35 cellular contexts compared by ENCODE assay signal in the genomic region with DNA sequence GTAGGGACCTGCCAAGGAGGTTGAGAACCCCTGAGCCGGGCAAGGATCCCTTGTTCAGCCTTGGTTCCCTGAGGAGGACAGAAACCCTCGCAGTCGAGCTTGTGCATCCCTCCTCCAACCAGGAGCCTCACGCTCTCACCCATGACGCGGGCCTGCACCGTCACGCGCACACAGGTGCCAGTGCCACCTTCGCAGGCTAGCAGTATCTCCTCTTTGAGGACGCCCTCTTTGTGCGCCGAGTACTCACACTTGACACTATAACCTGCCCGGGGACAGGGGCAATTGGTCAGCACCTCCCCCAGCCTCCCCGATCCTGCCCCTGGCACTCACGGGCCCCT. TPM values are rescaled to one million over a fixed set of nuclear protein-coding genes. Genes with fewer than 3 reads are reported as not detected.
"Had no signal": no experiment of that assay in that cellular context is flagged by ENCODE, and none has a peak within 500 bp of the region (broad histone marks: within the 10 kb centered on the region; RNA-seq: fewer than 3 reads in every experiment).

No MANE protein-coding gene starts in this region.

- H3K4me3 Mint-ChIP-seq: activated CD4-positive, alpha-beta T cell treated with anti-CD3 and anti-CD28 coated beads, Interleukin-2, amount 10 ng/mL, durations not matched to agents 24 days and 14 days; activated CD8-positive, alpha-beta T cell treated with anti-CD3 and anti-CD28 coated beads for 36 hours; activated naive CD8-positive, alpha-beta T cell treated with anti-CD3 and anti-CD28 coated beads for 36 hours; activated T-cell treated with anti-CD3 and anti-CD28 coated beads, Interleukin-2, amount 50 U/mL, for 24 hours; T-helper 1 cell treated with Interleukin-12 subunit alpha and Interleukin-12 subunit beta and Interleukin-4 antibody, amounts not matched to agents 30 μg/mL and 1 μg/mL, for 36 hours; T-helper 2 cell treated with Interferon-gamma antibody and Interleukin-4, amounts not matched to agents 5 μg/mL and 100 μg/mL, for 36 hours had no signal

- H3K4me2 ChIP-seq: KMS-11 had no signal

- H3K27ac ChIP-seq: ascending aorta, cardiac muscle cell, KMS-11, Peyer's patch, SJCRH30, SK-N-MC had no signal

- FAIRE-seq: TTC549 had no signal

- DNase-seq: activated CD4-positive, alpha-beta T cell treated with anti-CD3 and anti-CD28 coated beads, Interleukin-2, amount 10 ng/mL, durations not matched to agents 24 days and 14 days; activated CD4-positive, alpha-beta T cell treated with anti-CD3 and anti-CD28 coated beads, Interleukin-2, amount 50 U/mL, for 4 hours; activated CD8-positive, alpha-beta T cell treated with anti-CD3 and anti-CD28 coated beads for 36 hours; activated effector memory CD4-positive, alpha-beta T cell treated with anti-CD3 and anti-CD28 coated beads, Interleukin-2, amount 50 U/mL, for 16 hours; activated naive CD4-positive, alpha-beta T cell; activated naive CD4-positive, alpha-beta T cell treated with anti-CD3 and anti-CD28 coated beads, Interleukin-2, amount 50 U/mL, for 16 hours; activated naive CD8-positive, alpha-beta T cell treated with anti-CD3 and anti-CD28 coated beads for 36 hours; activated T-cell treated with anti-CD3 and anti-CD28 coated beads, Interleukin-2, amount 50 U/mL, for 24 hours; amygdala; MM.1S; MV-4-11; NCI-H1092; NCI-H146; NCI-H187; NCI-H2029 treated with DMSO at 0.1 percent for 48 hours; NCI-H2107; NCI-H2171; NCI-H510A; NCI-H526; NCI-H748 treated with DMSO at 0.1 percent for 48 hours; NK-92 treated with Interleukin-12 subunit alpha and Interleukin-12 subunit beta, amount 100 ng/mL, for 24 hours; PC-3; Right ventricle myocardium superior; RPMI8226; SJCRH30 had no signal

- H3K36me3 ChIP-seq: ascending aorta, cardiac muscle cell had no signal

- H3K9me3 Mint-ChIP-seq: activated CD4-positive, alpha-beta T cell treated with anti-CD3 and anti-CD28 coated beads, Interleukin-2, amount 10 ng/mL, durations not matched to agents 24 days and 14 days; activated CD8-positive, alpha-beta T cell treated with anti-CD3 and anti-CD28 coated beads for 36 hours; activated naive CD8-positive, alpha-beta T cell treated with anti-CD3 and anti-CD28 coated beads for 36 hours; activated T-cell treated with anti-CD3 and anti-CD28 coated beads, Interleukin-2, amount 50 U/mL, for 24 hours; T-helper 1 cell treated with Interleukin-12 subunit alpha and Interleukin-12 subunit beta and Interleukin-4 antibody, amounts not matched to agents 30 μg/mL and 1 μg/mL, for 36 hours; T-helper 2 cell treated with Interferon-gamma antibody and Interleukin-4, amounts not matched to agents 5 μg/mL and 100 μg/mL, for 36 hours had no signal

- H3K4me1 ChIP-seq: SJCRH30 had no signal

- H3K4me3 ChIP-seq: ascending aorta, cardiac muscle cell, Peyer's patch, SJCRH30, SK-N-MC had no signal

- H3K9ac ChIP-seq: KMS-11 had no signal

- ATAC-seq: activated CD8-positive, alpha-beta T cell treated with anti-CD3 and anti-CD28 coated beads for 36 hours; PC-3 had no signal

- H3K27me3 ChIP-seq: ascending aorta, SJCRH30 had no signal

- H3K9me3 ChIP-seq: ascending aorta, Peyer's patch, SJCRH30 had no signal

- H3K27ac Mint-ChIP-seq: activated CD4-positive, alpha-beta T cell treated with anti-CD3 and anti-CD28 coated beads, Interleukin-2, amount 10 ng/mL, durations not matched to agents 24 days and 14 days; activated CD8-positive, alpha-beta T cell treated with anti-CD3 and anti-CD28 coated beads for 36 hours; activated naive CD8-positive, alpha-beta T cell treated with anti-CD3 and anti-CD28 coated beads for 36 hours; activated T-cell treated with anti-CD3 and anti-CD28 coated beads, Interleukin-2, amount 50 U/mL, for 24 hours; T-helper 1 cell treated with Interleukin-12 subunit alpha and Interleukin-12 subunit beta and Interleukin-4 antibody, amounts not matched to agents 30 μg/mL and 1 μg/mL, for 36 hours; T-helper 2 cell treated with Interferon-gamma antibody and Interleukin-4, amounts not matched to agents 5 μg/mL and 100 μg/mL, for 36 hours had no signal

RNA-seq across cellular contexts. Expression of a gene that starts 21.7 kb away (rescaled TPM):
- total RNA-seq: activated CD4-positive, alpha-beta T cell treated with anti-CD3 and anti-CD28 coated beads, Interleukin-2, amount 10 ng/mL, durations not matched to agents 24 days and 14 days; activated CD8-positive, alpha-beta memory T cell treated with anti-CD3 and anti-CD28 coated beads for 36 hours; activated CD8-positive, alpha-beta T cell treated with anti-CD3 and anti-CD28 coated beads for 36 hours; activated naive CD8-positive, alpha-beta T cell treated with anti-CD3 and anti-CD28 coated beads for 36 hours; LHCN-M2; PC-3; SJCRH30 had no signal
- polyA plus RNA-seq: cardiac muscle cell had no signal

RNA-seq across cellular contexts. Expression of a gene that starts 27.0 kb away (rescaled TPM):
- total RNA-seq: activated CD4-positive, alpha-beta T cell treated with anti-CD3 and anti-CD28 coated beads, Interleukin-2, amount 10 ng/mL, durations not matched to agents 24 days and 14 days; ascending aorta; Peyer's patch had no signal

RNA-seq across cellular contexts. Expression of a gene that starts 41.8 kb away (rescaled TPM):
- total RNA-seq: activated CD4-positive, alpha-beta T cell treated with anti-CD3 and anti-CD28 coated beads, Interleukin-2, amount 10 ng/mL, durations not matched to agents 24 days and 14 days; activated CD8-positive, alpha-beta memory T cell treated with anti-CD3 and anti-CD28 coated beads for 36 hours; activated CD8-positive, alpha-beta T cell treated with anti-CD3 and anti-CD28 coated beads for 36 hours; activated naive CD8-positive, alpha-beta T cell treated with anti-CD3 and anti-CD28 coated beads for 36 hours; cardiac muscle cell; LHCN-M2; PC-3 had no signal
- polyA plus RNA-seq: cardiac muscle cell had no signal
